In genomic region chr17:55501626-55502025, GRCh38 we compare ENCODE assay signal across 9 cellular contexts. TPM values are rescaled to one million over a fixed set of nuclear protein-coding genes. Genes with fewer than 3 reads are reported as not detected.
"Had no signal": no experiment of that assay in that cellular context is flagged by ENCODE, and none has a peak within 500 bp of the region (broad histone marks: within the 10 kb centered on the region; RNA-seq: fewer than 3 reads in every experiment).

No MANE protein-coding gene starts in this region.

RNA-seq across cellular contexts. Expression of gene SMIM36, which starts 9.6 kb away (rescaled TPM):
- total RNA-seq: activated CD4-positive, alpha-beta T cell treated with anti-CD3 and anti-CD28 coated beads for 36 hours; activated CD8-positive, alpha-beta T cell treated with anti-CD3 and anti-CD28 coated beads for 36 hours; activated naive CD8-positive, alpha-beta T cell treated with anti-CD3 and anti-CD28 coated beads for 36 hours; activated T-cell treated with anti-CD3 and anti-CD28 coated beads, Interleukin-2, amount 50 U/mL, for 72 hours; activated T-helper 2 cell treated with anti-CD3 and anti-CD28 coated beads, Interferon-gamma antibody, Interleukin-2, Interleukin-4, amounts not matched to agents 10 μg/mL and 5 μg/mL and 100 μg/mL, durations not matched to agents 14 hours and 24 hours and 36 hours; adrenal gland; cardiac septum; Right ventricle myocardium inferior; T-cell had no signal
- polyA plus RNA-seq: adrenal gland had no signal
